Comparison of ENCODE assay signal across 8 cellular contexts in the genomic region with DNA sequence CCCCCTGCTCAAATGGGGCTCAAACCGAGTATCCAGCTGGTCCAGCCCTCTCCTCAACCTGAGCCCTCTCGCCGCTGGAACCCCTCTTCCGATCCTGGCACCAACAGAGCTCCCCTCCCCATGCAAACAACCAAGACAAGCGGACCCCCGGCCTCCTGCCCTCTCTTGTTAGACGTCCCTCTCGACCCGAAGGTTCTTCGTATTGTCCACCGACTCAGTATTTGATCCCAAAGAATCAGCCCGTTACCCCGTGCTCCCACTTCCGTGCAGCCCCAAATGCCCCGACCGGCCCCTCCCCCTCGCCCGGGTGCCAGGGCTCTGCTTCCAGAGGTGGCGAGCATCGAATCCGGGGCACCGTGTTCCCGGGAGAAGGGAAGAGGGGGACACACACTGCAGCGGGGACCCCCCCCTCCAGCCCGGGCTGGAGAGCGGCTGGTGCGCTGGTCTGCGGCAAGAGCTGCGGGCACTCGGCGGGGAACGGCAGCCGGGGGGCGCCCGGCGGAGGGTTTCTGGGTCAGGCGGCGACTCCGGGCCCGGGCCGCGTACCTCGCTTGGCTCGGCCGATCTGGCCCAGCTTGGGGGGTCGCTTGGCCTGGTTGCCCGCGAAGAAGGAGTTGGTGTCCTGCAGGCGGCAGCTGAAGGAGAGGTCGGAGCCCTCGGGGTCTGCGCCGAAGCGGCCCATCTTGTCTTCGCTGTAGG. TPM values are rescaled to one million over a fixed set of nuclear protein-coding genes. Genes with fewer than 3 reads are reported as not detected.
A peak's percentile ranks its signal among the peaks of the same experiment; 100 is the strongest.
DNase-seq lines count a peak whose midpoint lies in the region; ATAC-seq and TF ChIP-seq lines count a peak whose summit lies in the region.

No MANE protein-coding gene starts in this region.

- 0 to 2% (median 1%) methylated on average over 47 to 55 of the region's 55 CpGs for WGBS in psoas muscle, 3 donors

- H3F3A ChIP-seq in PC-3 (ENCODE audit: low read length, unreplicated experiment) = no peaks in the 10 kb centered on the region

- no peaks in the 10 kb centered on the region for H3K9me3 ChIP-seq in PC-3 (ENCODE audit: low read length)
- H3K9me3 ChIP-seq in effector memory CD4-positive, alpha-beta T cell (ENCODE audit: control insufficient read depth, low read length) = no peaks in the 10 kb centered on the region
- H3K9me3 ChIP-seq in psoas muscle = no peaks in the 10 kb centered on the region

- POLR2A ChIA-PET in PC-3 (lab: Charles Lee; ENCODE audit: unreplicated experiment) = no interaction called here

- H3K9me2 ChIP-seq in PC-3 (replicated peaks; ENCODE audit: low read length) = no peaks in the 10 kb centered on the region

- intact Hi-C loops in PC-3 (cut with micrococcal nuclease) = no loop called here
- intact Hi-C loops in psoas muscle (cut with DNase I) = no loop called here

- no peak for TF ChIP-seq CTCF in PC-3 (conservative IDR thresholded peaks at IDR 0.05; ENCODE audit: low read depth, low read length)
- no peak for TF ChIP-seq CTCF in psoas muscle (IDR thresholded peaks at IDR 0.05)

- no peak overlapping the region for H3K9ac ChIP-seq in PC-3 (ENCODE audit: low read length)

- H3K27ac ChIP-seq in PC-3 (ENCODE audit: low read length) (no peak overlapping the region), psoas muscle (no peak overlapping the region)
- H3K27ac ChIP-seq in effector memory CD4-positive, alpha-beta T cell (ENCODE audit: insufficient read depth, low read length, poor library complexity, severe bottlenecking) = peak overlapping the region; percentile 7

- no peaks in the 10 kb centered on the region for H3K79me2 ChIP-seq in PC-3 (ENCODE audit: low read length)

- peak overlapping the region; percentile 97 for H3K4me2 ChIP-seq in PC-3 (ENCODE audit: low read length)

- peak overlapping the region; percentile 78 for H2AFZ ChIP-seq in PC-3 (ENCODE audit: low read length)

- peaks cover 12% of the 10 kb centered on the region; the same call in 1 of the 2 replicates for H4K20me1 ChIP-seq in PC-3 (ENCODE audit: low read length)

- peak overlapping the region; percentile 76 for H3K4me3 ChIP-seq in PC-3 (ENCODE audit: low read length)
- peak overlapping the region; percentile 59 for H3K4me3 ChIP-seq in effector memory CD4-positive, alpha-beta T cell (ENCODE audit: insufficient read depth, low read depth, low read length, poor library complexity, severe bottlenecking)
- peak overlapping the region; percentile 58 for H3K4me3 ChIP-seq in psoas muscle

- H3K36me3 ChIP-seq in PC-3 (ENCODE audit: low read depth, low read length) (no peaks in the 10 kb centered on the region), psoas muscle (ENCODE audit: insufficient read depth in 1 of 2, low read depth in 1 of 2) (no peaks in the 10 kb centered on the region)
- H3K36me3 ChIP-seq in effector memory CD4-positive, alpha-beta T cell (ENCODE audit: control insufficient read depth, insufficient read depth, low read length) = no peaks in the 10 kb centered on the region

- BruUV-seq in PC-3 (replicated peaks; lab: Mats Ljungman, UMichigan) = no TSS peak

- CTCF ChIA-PET in PC-3 (lab: Charles Lee) = interaction anchor here (0.7 kb wide), 1 partner anchor 365 kb away, joined by 3 read pairs; no protein-coding TSS in a partner anchor

- DNase-seq in NCI-H1105 treated with DMSO at 0.1 percent for 48 hours (lab: John Stamatoyannopoulos, UW) = peak; percentile 53
- DNase-seq in NCI-H1105 (lab: John Stamatoyannopoulos, UW) = no peak
- DNase-seq in PC-3 = no peak
- no peak for DNase-seq in effector memory CD4-positive, alpha-beta T cell
- no peak for DNase-seq in psoas muscle

- H3K27me3 ChIP-seq in PC-3 (ENCODE audit: low read length) (no peaks in the 10 kb centered on the region), psoas muscle (ENCODE audit: insufficient read depth in 3 of 3, low read length in 2 of 3) (peaks cover 2 to 68% (median 11%) of the 10 kb centered on the region in 3 donors)
- peaks cover 3% of the 10 kb centered on the region for H3K27me3 ChIP-seq in effector memory CD4-positive, alpha-beta T cell (replicated peaks; ENCODE audit: control insufficient read depth, insufficient read depth, low read length, poor library complexity, severe bottlenecking)

- peak; percentile 8 for ATAC-seq in PC-3
- ATAC-seq in psoas muscle = no peak
- ATAC-seq in GM21423 (IDR thresholded peaks at IDR 0.05; ENCODE audit: unreplicated experiment) = no peak
- no peak for ATAC-seq in GM18909 (IDR thresholded peaks at IDR 0.05; ENCODE audit: poor library complexity, unreplicated experiment)
- no peak for ATAC-seq in GM18517 (IDR thresholded peaks at IDR 0.05; ENCODE audit: unreplicated experiment)

- peaks cover 13% of the 10 kb centered on the region for H3K4me1 ChIP-seq in PC-3 (ENCODE audit: insufficient read depth, low read length)
- H3K4me1 ChIP-seq in effector memory CD4-positive, alpha-beta T cell (ENCODE audit: control insufficient read depth, insufficient read depth, low read length, poor library complexity, severe bottlenecking) = peaks cover 24% of the 10 kb centered on the region
- peaks cover 18% of the 10 kb centered on the region for H3K4me1 ChIP-seq in psoas muscle

RNA-seq across cellular contexts. Expression of a gene that starts 0.6 kb away (rescaled TPM):
- total RNA-seq in PC-3 (2014; rRNA removed) (1.1 and 1.2 TPM in 2 replicates), psoas muscle (not detected)
- polyA plus RNA-seq in psoas muscle = under 1 TPM in 2 of 3 donors, not detected in 1; 0.01 to 0.52 TPM

RNA-seq across cellular contexts. Expression of a gene that starts 11.2 kb away (rescaled TPM):
- total RNA-seq in PC-3 (2014; rRNA removed) (27.3 and 37.8 TPM in 2 replicates), psoas muscle (1 to 10 TPM; 1.8 to 8.2 (median 6.2) TPM)
- 10 to 100 TPM in 2 of 3 donors, 1 to 10 TPM in 1; 9.0 to 25.5 (median 10.1) TPM for polyA plus RNA-seq in psoas muscle

RNA-seq across cellular contexts. Expression of a gene that starts 12.0 kb away (rescaled TPM):
- total RNA-seq in PC-3 (2014; rRNA removed) (65.9 and 89.0 TPM in 2 replicates), psoas muscle (10 to 100 TPM; 15.8 to 36.7 (median 28.8) TPM)
- polyA plus RNA-seq in psoas muscle = 10 to 100 TPM; 37.5 to 93.7 (median 38.3) TPM

RNA-seq across cellular contexts. Expression of a gene that starts 15.1 kb away (rescaled TPM):
- total RNA-seq in PC-3 (2014; rRNA removed) (not detected in 2 replicates), psoas muscle (not detected)
- not detected for polyA plus RNA-seq in psoas muscle

RNA-seq across cellular contexts. Expression of a gene that starts 31.3 kb away (rescaled TPM):
- total RNA-seq in PC-3 (2014; rRNA removed) = 1.4 and 1.9 TPM in 2 replicates
- total RNA-seq in psoas muscle = under 1 TPM in 1 of 4 donors, not detected in 3; 0.26 TPM
- polyA plus RNA-seq in psoas muscle = under 1 TPM; 0.03 to 0.06 (median 0.04) TPM
